Comparison of ENCODE assay signal across 19 cellular contexts in genomic region chr17:1945621-1946020, GRCh38.
DNase-seq lines count a peak whose midpoint lies in the region; ATAC-seq, FAIRE-seq and TF ChIP-seq lines count a peak whose summit lies in the region.
"Had no signal": no experiment of that assay in that cellular context is flagged by ENCODE, and none has a peak within 500 bp of the region (broad histone marks: within the 10 kb centered on the region; RNA-seq: fewer than 3 reads in every experiment).

No MANE protein-coding gene starts in this region.

- peak overlapping the region; percentile 68 for H4K8ac ChIP-seq in H1 (ENCODE audit: extremely low read depth, insufficient read depth, low read length)
- H4K8ac ChIP-seq in neuronal stem cell (ENCODE audit: low read depth, low read length) = no peak overlapping the region

- H3K4me1 ChIP-seq in breast epithelium (no peaks in the 10 kb centered on the region), mammary epithelial cell (ENCODE audit: insufficient read depth, low read length) (no peaks in the 10 kb centered on the region), NT2/D1 (ENCODE audit: insufficient read depth, insufficient read length) (peaks cover 17% of the 10 kb centered on the region), H1 (replicated peaks in 1 of 4; ENCODE audit: control insufficient read depth in 3 of 4, insufficient read depth in 4 of 4, low read length in 3 of 4) (no peaks in the 10 kb centered on the region), neuronal stem cell (ENCODE audit: control insufficient read depth in 2 of 2, insufficient read depth in 1 of 2, low read depth in 1 of 2, low read length in 2 of 2) (peaks cover 42% of the 10 kb centered on the region in 2 donors)

- H3K27ac Mint-ChIP-seq in activated naive CD4-positive, alpha-beta T cell treated with anti-CD3 and anti-CD28 coated beads, Interleukin-2, amount 50 U/mL, for 72 hours = peak overlapping the region in 1 of 2 donors; percentile 30

- no peak overlapping the region for H3K4me3 ChIP-seq in breast epithelium
- no peak overlapping the region for H3K4me3 ChIP-seq in mammary epithelial cell (replicated peaks in 1 of 3; ENCODE audit: insufficient read depth in 1 of 3, low read depth in 2 of 3, low read length in 3 of 3)
- H3K4me3 ChIP-seq in NT2/D1 (ENCODE audit: insufficient read length, low read depth) = no peak overlapping the region
- H3K4me3 ChIP-seq in H1 (ENCODE audit: extremely low read depth in 1 of 4, insufficient read depth in 2 of 4, low read depth in 3 of 4, low read length in 4 of 4) = no peak overlapping the region
- H3K4me3 ChIP-seq in neuronal stem cell (ENCODE audit: low read length in 2 of 2) = no peak overlapping the region
- H3K4me3 ChIP-seq: K562, SK-N-MC had no signal

- POLR2A ChIA-PET in H1 (lab: Charles Lee; ENCODE audit: partially characterized antibody) = no interaction called here

- H2BK5ac ChIP-seq in H1 (ENCODE audit: low read depth, low read length) (no peak overlapping the region), neuronal stem cell (ENCODE audit: low read length) (peak overlapping the region; percentile 8)

- H3K27ac ChIP-seq in breast epithelium (peak overlapping the region; percentile 40 to 45), mammary epithelial cell (ENCODE audit: insufficient read depth, low read depth, low read length) (no peak overlapping the region), H1 (ENCODE audit: low read depth, low read length) (no peak overlapping the region), neuronal stem cell (replicated peaks; ENCODE audit: low read length) (peak overlapping the region; percentile 44)
- H3K27ac ChIP-seq: SK-N-MC had no signal

- no peak overlapping the region for H4K91ac ChIP-seq in H1 (replicated peaks; ENCODE audit: insufficient read length, low read length)
- H4K91ac ChIP-seq in neuronal stem cell (ENCODE audit: low read depth, low read length, poor library complexity) = no peak overlapping the region

- H2BK20ac ChIP-seq in H1 (ENCODE audit: low read length) = no peak overlapping the region

- BruUV-seq in mammary epithelial cell (replicated peaks; lab: Mats Ljungman, UMichigan) = no TSS peak

- H3K9me3 ChIP-seq in breast epithelium (no peaks in the 10 kb centered on the region), mammary epithelial cell (replicated peaks; ENCODE audit: insufficient read depth, low read length) (no peaks in the 10 kb centered on the region), NT2/D1 (ENCODE audit: insufficient read depth, low read length) (no peaks in the 10 kb centered on the region), H1 (ENCODE audit: insufficient read depth in 2 of 2, low read depth in 1 of 2, low read length in 1 of 2) (no peaks in the 10 kb centered on the region), neuronal stem cell (replicated peaks in 1 of 2; ENCODE audit: control insufficient read depth in 2 of 2, insufficient read depth in 1 of 2, low read depth in 1 of 2, low read length in 2 of 2) (peaks cover 0 to 2% of the 10 kb centered on the region in 2 donors)

- H3K23ac ChIP-seq in H1 (ENCODE audit: insufficient read length) = no peak overlapping the region
- H3K23ac ChIP-seq in neuronal stem cell (ENCODE audit: low read depth, low read length, poor library complexity) = no peak overlapping the region

- H2AK5ac ChIP-seq in H1 (ENCODE audit: low read depth, low read length) = no peak overlapping the region
- peak overlapping the region; percentile 35 for H2AK5ac ChIP-seq in neuronal stem cell (ENCODE audit: low read depth, low read length)

- intact Hi-C loops in breast epithelium (cut with DNase I; ENCODE audit: low total_unique reads) = no loop called here
- intact Hi-C loops in mammary epithelial cell (cut with micrococcal nuclease) = no loop called here

- no peak for TF ChIP-seq EP300 in H1 (IDR thresholded peaks at IDR 0.05; ENCODE audit: borderline replicate concordance in 1 of 2, low read depth in 2 of 2, low read length in 2 of 2)

- H3K18ac ChIP-seq in H1 (ENCODE audit: extremely low read depth, low read length) (no peak overlapping the region), neuronal stem cell (ENCODE audit: low read length) (peak overlapping the region; percentile 9)

- H3K56ac ChIP-seq in H1 (replicated peaks; ENCODE audit: insufficient read length, low read depth, low read length) = no peak overlapping the region

- no peak overlapping the region for H3K4ac ChIP-seq in H1 (replicated peaks; ENCODE audit: insufficient read length, low read depth, low read length)
- H3K4ac ChIP-seq in neuronal stem cell (ENCODE audit: low read length) = no peak overlapping the region

- no peaks in the 10 kb centered on the region for H3K9me3 Mint-ChIP-seq in activated naive CD4-positive, alpha-beta T cell treated with anti-CD3 and anti-CD28 coated beads, Interleukin-2, amount 50 U/mL, for 72 hours

- H2AFZ ChIP-seq in mammary epithelial cell (ENCODE audit: low read depth, low read length) (no peak overlapping the region), H1 (ENCODE audit: low read length) (no peak overlapping the region), neuronal stem cell (ENCODE audit: low read length) (peak overlapping the region; percentile 84)

- H3K36me3 Mint-ChIP-seq in activated naive CD4-positive, alpha-beta T cell treated with anti-CD3 and anti-CD28 coated beads, Interleukin-2, amount 50 U/mL, for 72 hours = no peaks in the 10 kb centered on the region

- TF ChIP-seq CTCF in breast epithelium (IDR thresholded peaks at IDR 0.05) (peak in 1 of 3 donors; percentile 23), mammary epithelial cell (conservative IDR thresholded peaks at IDR 0.05 in 1 of 2, IDR thresholded peaks at IDR 0.05 in 1 of 2; ENCODE audit: extremely low read depth in 1 of 2, insufficient read depth in 1 of 2, low read depth in 1 of 2, low read length in 2 of 2) (no peak), H1 (IDR thresholded peaks at IDR 0.05; ENCODE audit: control extremely low read depth in 1 of 3, insufficient read depth in 1 of 3, low read depth in 1 of 3, low read length in 3 of 3) (no peak)

- DNase-seq in breast epithelium (ENCODE audit: low spot score in 2 of 2) = peak; percentile 36 to 79
- DNase-seq in mammary epithelial cell = no peak
- no peak for DNase-seq in NT2/D1 (ENCODE audit: low read depth, low spot score)
- no peak for DNase-seq in H1 (ENCODE audit: low read depth in 1 of 2, low spot score in 2 of 2)
- no peak for DNase-seq in neuronal stem cell (ENCODE audit: low spot score)
- no peak for DNase-seq in activated naive CD4-positive, alpha-beta T cell treated with anti-CD3 and anti-CD28 coated beads, Interleukin-2, amount 50 U/mL, for 72 hours (ENCODE audit: low spot score in 2 of 2)
- no peak for DNase-seq in DMS153 treated with DMSO at 0.1 percent for 48 hours (lab: John Stamatoyannopoulos, UW; ENCODE audit: unreplicated experiment)
- no peak for DNase-seq in activated CD4-positive, alpha-beta T cell treated with anti-CD3 and anti-CD28 coated beads, Interleukin-2, amount 50 U/mL, for 48 hours
- DNase-seq: C1 segment of cervical spinal cord, DMS 273 treated with DMSO at 0.1 percent for 48 hours, GF-D8, MV-4-11, NCI-H1417, NCI-H2029, NCI-H2171, NCI-H748 treated with DMSO at 0.1 percent for 48 hours had no signal

- H3K14ac ChIP-seq in H1 (ENCODE audit: insufficient read length) = no peak overlapping the region
- H3K14ac ChIP-seq in neuronal stem cell (ENCODE audit: low read length) = no peak overlapping the region

- dilution Hi-C loops in mammary epithelial cell (cut with HindIII; ENCODE audit: low sequenced_read_pairs) = no loop called here

- H3K79me1 ChIP-seq in H1 (ENCODE audit: low read depth, low read length) (no peaks in the 10 kb centered on the region), neuronal stem cell (ENCODE audit: low read depth, low read length) (no peaks in the 10 kb centered on the region)

- TF ChIP-seq RAD21 in H1 (IDR thresholded peaks at IDR 0.05 in 1 of 2, conservative IDR thresholded peaks at IDR 0.05 in 1 of 2; ENCODE audit: low read depth in 2 of 2, low read length in 2 of 2) = no peak

- CTCF ChIA-PET in mammary epithelial cell (lab: Charles Lee; ENCODE audit: low non-redundant PET) (no interaction called here), H1 (lab: Charles Lee; ENCODE audit: partially characterized antibody) (interaction anchor here (0.6 kb wide), 1 partner anchor 82 kb away, joined by 3 read pairs; no protein-coding TSS in a partner anchor)

- H2BK15ac ChIP-seq in H1 (ENCODE audit: low read length) = no peak overlapping the region
- H2BK15ac ChIP-seq in neuronal stem cell (ENCODE audit: low read length) = no peak overlapping the region

- no peak for FAIRE-seq in H1 (lab: Jason Lieb, UNC)
- FAIRE-seq: A204.1, K562 had no signal

- H4K20me1 ChIP-seq in mammary epithelial cell (ENCODE audit: insufficient read depth, low read length) (no peaks in the 10 kb centered on the region), H1 (replicated peaks in 1 of 2; ENCODE audit: control insufficient read depth in 1 of 2, insufficient read depth in 2 of 2, low read length in 2 of 2) (peaks cover 0 to 5% of the 10 kb centered on the region in 2 experiments)

- H4K5ac ChIP-seq in H1 (ENCODE audit: insufficient read length, low read depth, low read length) = no peak overlapping the region

- TF ChIP-seq POLR2A in breast epithelium (IDR thresholded peaks at IDR 0.05) (no peak), H1 (IDR thresholded peaks at IDR 0.05; ENCODE audit: control extremely low read depth in 1 of 2, low read depth in 2 of 2, low read length in 2 of 2) (no peak)

- no peak for ATAC-seq in activated naive CD4-positive, alpha-beta T cell treated with anti-CD3 and anti-CD28 coated beads, Interleukin-2, amount 50 U/mL, for 72 hours
- ATAC-seq: K562 had no signal

- no peaks in the 10 kb centered on the region for H3K23me2 ChIP-seq in H1 (ENCODE audit: low read depth, low read length)

- no peaks in the 10 kb centered on the region for H3K36me3 ChIP-seq in breast epithelium
- no peaks in the 10 kb centered on the region for H3K36me3 ChIP-seq in mammary epithelial cell (ENCODE audit: insufficient read depth, low read length)
- no peaks in the 10 kb centered on the region for H3K36me3 ChIP-seq in NT2/D1 (ENCODE audit: insufficient read depth, insufficient read length, low read length)
- H3K36me3 ChIP-seq in H1 (ENCODE audit: control insufficient read depth in 2 of 4, insufficient read depth in 4 of 4, low read length in 3 of 4) = no peaks in the 10 kb centered on the region
- H3K36me3 ChIP-seq in neuronal stem cell (replicated peaks in 1 of 2; ENCODE audit: control insufficient read depth in 2 of 2, insufficient read depth in 2 of 2, low read length in 2 of 2) = no peaks in the 10 kb centered on the region

- in situ Hi-C loops in mammary epithelial cell (cut with MboI; ENCODE audit: low sequenced_read_pairs in 2 of 2) = no loop called here

- H3K9ac ChIP-seq in mammary epithelial cell (ENCODE audit: insufficient read depth, low read length) (no peak overlapping the region), NT2/D1 (ENCODE audit: insufficient read length, low read depth) (peak overlapping the region; percentile 22), H1 (replicated peaks in 1 of 4; ENCODE audit: extremely low read depth in 1 of 4, low read depth in 3 of 4, low read length in 3 of 4) (no peak overlapping the region), neuronal stem cell (ENCODE audit: low read depth, low read length, poor library complexity) (no peak overlapping the region)

- H3K79me2 ChIP-seq in mammary epithelial cell (ENCODE audit: insufficient read depth, low read length) (no peaks in the 10 kb centered on the region), H1 (ENCODE audit: control insufficient read depth in 1 of 2, insufficient read depth in 2 of 2, low read length in 2 of 2) (no peaks in the 10 kb centered on the region)

- H3K4me2 ChIP-seq in mammary epithelial cell (ENCODE audit: insufficient read depth, low read depth, low read length) (no peak overlapping the region), H1 (ENCODE audit: insufficient read depth in 1 of 2, low read depth in 2 of 2, low read length in 2 of 2) (no peak overlapping the region), neuronal stem cell (ENCODE audit: insufficient read depth, low read length, poor library complexity, severe bottlenecking) (no peak overlapping the region)

- no peak overlapping the region for H2BK120ac ChIP-seq in H1 (replicated peaks; ENCODE audit: low read depth, low read length)
- H2BK120ac ChIP-seq in neuronal stem cell (ENCODE audit: low read depth, low read length) = no peak overlapping the region

- H3K27me3 ChIP-seq in breast epithelium (no peaks in the 10 kb centered on the region), mammary epithelial cell (ENCODE audit: insufficient read depth, low read length) (no peaks in the 10 kb centered on the region), NT2/D1 (ENCODE audit: insufficient read depth, insufficient read length) (no peaks in the 10 kb centered on the region), H1 (replicated peaks in 1 of 4; ENCODE audit: control insufficient read depth in 3 of 4, extremely low read depth in 1 of 4, insufficient read depth in 3 of 4, low read length in 3 of 4) (no peaks in the 10 kb centered on the region; a peak in 1 of 7 replicates), neuronal stem cell (ENCODE audit: control insufficient read depth in 3 of 3, insufficient read depth in 3 of 3, low read depth in 1 of 3, low read length in 3 of 3) (peaks cover 0 to 5% (median 0%) of the 10 kb centered on the region in 3 experiments)

- 92% methylated on average over 12 of the region's 12 CpGs for WGBS in mammary epithelial cell (ENCODE audit: low coverage, missing lambda C conversion rate)
- 90% methylated on average over 12 of the region's 12 CpGs; no CpG with 5 or more reads in 1 of the 2 experiments for WGBS in H1 (ENCODE audit: extremely low coverage in 1 of 2, insufficient coverage in 1 of 2, insufficient read length in 1 of 2, insufficient replicate concordance in 2 of 2, low coverage in 1 of 2, low lambda C conversion rate in 2 of 2, missing lambda C conversion rate in 1 of 2), 2 experiments
- WGBS in neuronal stem cell (ENCODE audit: extremely low coverage in 2 of 2, insufficient read length in 2 of 2, insufficient replicate concordance in 1 of 2), 2 donors = no CpG with 5 or more reads among the region's 12 CpGs

- H2BK12ac ChIP-seq in H1 (ENCODE audit: low read depth, low read length) (no peak overlapping the region), neuronal stem cell (ENCODE audit: low read length) (peak overlapping the region; percentile 1)

Comparison
In these comparisons a context has a peak if more than half of its experiments do, and no peak if none do; other contexts are left out.
1. DNase-seq: peak in breast epithelium (2 of 2); none in mammary epithelial cell (single experiment), NT2/D1 (single experiment), H1 (0 of 2), neuronal stem cell (single experiment), activated naive CD4-positive, alpha-beta T cell treated with anti-CD3 and anti-CD28 coated beads, Interleukin-2, amount 50 U/mL, for 72 hours (0 of 2), DMS153 treated with DMSO at 0.1 percent for 48 hours (single experiment) and activated CD4-positive, alpha-beta T cell treated with anti-CD3 and anti-CD28 coated beads, Interleukin-2, amount 50 U/mL, for 48 hours (0 of 2).
2. H3K27ac ChIP-seq: peak in breast epithelium (2 of 2) and neuronal stem cell (single experiment); none in mammary epithelial cell (single experiment) and H1 (single experiment).